8 cellular contexts compared by ENCODE assay signal in the genomic region with DNA sequence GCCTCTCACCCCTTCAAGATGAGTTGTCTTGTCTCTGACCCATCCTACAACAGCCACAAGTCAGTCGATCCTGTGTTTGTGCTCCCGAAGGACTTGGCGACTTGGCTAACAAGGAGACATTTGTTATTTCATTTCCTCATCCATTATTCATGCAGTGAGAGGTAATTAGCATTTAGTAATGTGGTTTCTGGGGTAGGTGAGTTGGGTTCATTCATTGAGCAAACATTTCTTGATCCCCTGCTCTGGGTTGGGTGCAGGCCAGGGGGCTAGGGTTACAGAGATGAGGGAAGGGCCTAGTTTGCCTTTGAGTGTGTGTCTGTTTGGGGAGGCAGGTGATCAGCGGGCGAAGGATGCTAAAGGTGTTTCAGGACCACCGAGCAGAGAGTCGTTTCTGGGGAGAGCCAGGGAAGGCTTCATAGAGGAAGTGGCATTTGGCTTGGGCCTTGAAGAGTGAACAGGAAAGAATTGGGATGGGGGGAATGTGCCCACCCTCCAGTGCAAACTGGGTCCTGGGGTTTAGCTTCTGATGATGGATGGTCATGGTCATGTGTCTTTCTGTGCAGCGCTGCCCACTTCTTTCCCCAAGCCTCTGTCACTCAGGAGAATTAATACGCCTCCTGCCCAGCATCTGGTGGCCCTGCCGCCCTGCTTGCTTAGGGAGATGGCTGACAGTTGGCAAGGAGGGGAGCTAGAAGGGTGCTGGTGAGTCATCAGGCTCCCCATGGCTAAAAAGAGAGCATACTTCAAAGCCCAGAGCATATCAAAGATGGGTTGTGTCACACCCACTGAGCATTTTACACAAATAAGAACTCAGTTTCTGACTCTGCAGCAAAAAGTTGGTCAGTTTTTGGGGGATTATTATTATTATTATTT. TPM values are rescaled to one million over a fixed set of nuclear protein-coding genes. Genes with fewer than 3 reads are reported as not detected.
DNase-seq lines count a peak whose midpoint lies in the region; ATAC-seq and TF ChIP-seq lines count a peak whose summit lies in the region.

No MANE protein-coding gene starts in this region.

- peaks cover 22% of the 10 kb centered on the region for H3K4me1 Mint-ChIP-seq in activated CD4-positive, alpha-beta memory T cell treated with anti-CD3 and anti-CD28 coated beads for 36 hours (ENCODE audit: low read depth)
- H3K4me1 Mint-ChIP-seq in activated CD4-positive, alpha-beta memory T cell treated with anti-CD3 and anti-CD28 coated beads, Interleukin-2, amount 10 ng/mL, durations not matched to agents 7 days and 5 days, result peaks cover 15% of the 10 kb centered on the region
- H3K4me1 Mint-ChIP-seq in endodermal cell, result peaks cover 25% of the 10 kb centered on the region

- peak; percentile 69 for ATAC-seq in SK-N-SH treated with all-trans-retinoic acid at 6 μM for 48 hours
- no peak for ATAC-seq in HG03135 (IDR thresholded peaks at IDR 0.05; ENCODE audit: unreplicated experiment)
- no peak for ATAC-seq in HG02588 (IDR thresholded peaks at IDR 0.05; ENCODE audit: unreplicated experiment)

- H3K27me3 ChIP-seq in endodermal cell (ENCODE audit: control insufficient read depth, insufficient read depth, low read length, poor library complexity, severe bottlenecking), result no peaks in the 10 kb centered on the region

- no peaks in the 10 kb centered on the region for H3K4me1 ChIP-seq in endodermal cell (ENCODE audit: control insufficient read depth, insufficient read depth, low read length)

- peaks cover 27% of the 10 kb centered on the region for H3K9me3 ChIP-seq in endodermal cell (ENCODE audit: control insufficient read depth, low read length)

- POLR2A ChIA-PET in activated CD4-positive, alpha-beta memory T cell treated with anti-CD3 and anti-CD28 coated beads for 36 hours (lab: Charles Lee), result no interaction called here
- POLR2A ChIA-PET in activated CD4-positive, alpha-beta memory T cell treated with anti-CD3 and anti-CD28 coated beads, Interleukin-2, amount 10 ng/mL, durations not matched to agents 7 days and 5 days (lab: Charles Lee), result no interaction called here

- peak overlapping the region; percentile 23 for H3K9ac ChIP-seq in endodermal cell (ENCODE audit: extremely low read depth, low read length, poor library complexity, severe bottlenecking)

- H3K4me3 Mint-ChIP-seq in activated CD4-positive, alpha-beta memory T cell treated with anti-CD3 and anti-CD28 coated beads for 36 hours, result no peak overlapping the region
- no peak overlapping the region for H3K4me3 Mint-ChIP-seq in activated CD4-positive, alpha-beta memory T cell treated with anti-CD3 and anti-CD28 coated beads, Interleukin-2, amount 10 ng/mL, durations not matched to agents 7 days and 5 days
- H3K4me3 Mint-ChIP-seq in endodermal cell, result no peak overlapping the region

- no peak overlapping the region for H3K4me3 ChIP-seq in endodermal cell (ENCODE audit: low read length)

- no peak for TF ChIP-seq CTCF in endodermal cell (conservative IDR thresholded peaks at IDR 0.05)

- 84 to 88% methylated on average over 4 to 10 of the region's 10 CpGs for WGBS in endodermal cell (ENCODE audit: insufficient coverage in 1 of 2, insufficient read length in 1 of 2), 2 experiments

- intact Hi-C loops in activated CD4-positive, alpha-beta memory T cell treated with anti-CD3 and anti-CD28 coated beads for 36 hours (cut with micrococcal nuclease), result no loop called here

- peak overlapping the region; percentile 94 for H3K27ac ChIP-seq in endodermal cell (ENCODE audit: low read depth, low read length)

- peaks cover 2% of the 10 kb centered on the region for H3K9me3 Mint-ChIP-seq in activated CD4-positive, alpha-beta memory T cell treated with anti-CD3 and anti-CD28 coated beads for 36 hours
- peaks cover 10% of the 10 kb centered on the region for H3K9me3 Mint-ChIP-seq in activated CD4-positive, alpha-beta memory T cell treated with anti-CD3 and anti-CD28 coated beads, Interleukin-2, amount 10 ng/mL, durations not matched to agents 7 days and 5 days
- H3K9me3 Mint-ChIP-seq in endodermal cell, result peaks cover 23% of the 10 kb centered on the region

- H3K27me3 Mint-ChIP-seq in activated CD4-positive, alpha-beta memory T cell treated with anti-CD3 and anti-CD28 coated beads for 36 hours, result no peaks in the 10 kb centered on the region
- no peaks in the 10 kb centered on the region for H3K27me3 Mint-ChIP-seq in activated CD4-positive, alpha-beta memory T cell treated with anti-CD3 and anti-CD28 coated beads, Interleukin-2, amount 10 ng/mL, durations not matched to agents 7 days and 5 days
- H3K27me3 Mint-ChIP-seq in endodermal cell (ENCODE audit: insufficient read depth), result no peaks in the 10 kb centered on the region

- H3K27ac Mint-ChIP-seq in activated CD4-positive, alpha-beta memory T cell treated with anti-CD3 and anti-CD28 coated beads for 36 hours, result no peak overlapping the region
- H3K27ac Mint-ChIP-seq in activated CD4-positive, alpha-beta memory T cell treated with anti-CD3 and anti-CD28 coated beads, Interleukin-2, amount 10 ng/mL, durations not matched to agents 7 days and 5 days, result no peak overlapping the region
- peak overlapping the region; percentile 22 for H3K27ac Mint-ChIP-seq in endodermal cell

- H3K36me3 ChIP-seq in endodermal cell (ENCODE audit: control insufficient read depth, insufficient read depth, low read length), result peaks cover 38% of the 10 kb centered on the region

- H3K36me3 Mint-ChIP-seq in activated CD4-positive, alpha-beta memory T cell treated with anti-CD3 and anti-CD28 coated beads for 36 hours, result peaks cover 32% of the 10 kb centered on the region
- H3K36me3 Mint-ChIP-seq in activated CD4-positive, alpha-beta memory T cell treated with anti-CD3 and anti-CD28 coated beads, Interleukin-2, amount 10 ng/mL, durations not matched to agents 7 days and 5 days (ENCODE audit: low read depth), result peaks cover 48% of the 10 kb centered on the region
- peaks cover 40% of the 10 kb centered on the region for H3K36me3 Mint-ChIP-seq in endodermal cell (ENCODE audit: low read depth)

- DNase-seq in activated CD4-positive, alpha-beta memory T cell treated with anti-CD3 and anti-CD28 coated beads for 36 hours, result peak; percentile 47
- no peak for DNase-seq in activated CD4-positive, alpha-beta memory T cell treated with anti-CD3 and anti-CD28 coated beads, Interleukin-2, amount 10 ng/mL, durations not matched to agents 7 days and 5 days
- DNase-seq in endodermal cell (peak; percentile 70), C1 segment of cervical spinal cord (lab: John Stamatoyannopoulos, UW) (no peak)
- DNase-seq in stimulated activated CD4-positive, alpha-beta T cell treated with anti-CD3 and anti-CD28 coated beads, Interleukin-4, amount 100 ng/mL, for 24 hours, result peak; percentile 28

- CTCF ChIA-PET in activated CD4-positive, alpha-beta memory T cell treated with anti-CD3 and anti-CD28 coated beads for 36 hours (lab: Charles Lee), result interaction anchor here (1.0 to 1.2 kb wide), 2 partner anchors 51 to 52 kb away, joined by 3 read pairs; no protein-coding TSS in a partner anchor
- CTCF ChIA-PET in activated CD4-positive, alpha-beta memory T cell treated with anti-CD3 and anti-CD28 coated beads, Interleukin-2, amount 10 ng/mL, durations not matched to agents 7 days and 5 days (lab: Charles Lee), result no interaction called here

TF ChIP-seq in SK-N-SH treated with all-trans-retinoic acid at 6 μM for 48 hours, 23 proteins besides CTCF, POLR2A, EP300 and RAD21:
- no peak for TF ChIP-seq RARB (CRISPR knock-in tag; IDR thresholded peaks at IDR 0.05)
- no peak for TF ChIP-seq PPARA (CRISPR knock-in tag; IDR thresholded peaks at IDR 0.05; ENCODE audit: borderline replicate concordance)
- no peak for TF ChIP-seq OSR1 (CRISPR knock-in tag; IDR thresholded peaks at IDR 0.05)
- TF ChIP-seq ZFP3 (CRISPR knock-in tag; IDR thresholded peaks at IDR 0.05), result peak; percentile 76; the same call in 1 of the 2 replicates
- no peak for TF ChIP-seq PATZ1 (CRISPR knock-in tag; IDR thresholded peaks at IDR 0.05; ENCODE audit: borderline replicate concordance)

RNA-seq across cellular contexts. Expression of gene MSI2, which starts 38.5 kb away (rescaled TPM):
- total RNA-seq in activated CD4-positive, alpha-beta memory T cell treated with anti-CD3 and anti-CD28 coated beads for 36 hours, result 10 to 100 TPM; 65.7 to 71.9 TPM
- 100 to 1,000 TPM; 107 to 111 TPM for total RNA-seq in activated CD4-positive, alpha-beta memory T cell treated with anti-CD3 and anti-CD28 coated beads, Interleukin-2, amount 10 ng/mL, durations not matched to agents 7 days and 5 days
- 100 to 1,000 TPM in 1 of 2 donors, 10 to 100 TPM in 1; 88.3 to 114 TPM for total RNA-seq in endodermal cell
- 70.0 TPM for polyA plus RNA-seq in endodermal cell (2013, experiment 1 of 2)
- polyA plus RNA-seq in endodermal cell (2013, experiment 2 of 2), result 63.0 TPM

Comparison
In these comparisons a context has a peak if more than half of its experiments do, and no peak if none do; other contexts are left out.
1. DNase-seq: peak in activated CD4-positive, alpha-beta memory T cell treated with anti-CD3 and anti-CD28 coated beads for 36 hours (single experiment), endodermal cell (single experiment) and stimulated activated CD4-positive, alpha-beta T cell treated with anti-CD3 and anti-CD28 coated beads, Interleukin-4, amount 100 ng/mL, for 24 hours (single experiment); none in activated CD4-positive, alpha-beta memory T cell treated with anti-CD3 and anti-CD28 coated beads, Interleukin-2, amount 10 ng/mL, durations not matched to agents 7 days and 5 days (single experiment) and C1 segment of cervical spinal cord (0 of 14).